In the genomic region with DNA sequence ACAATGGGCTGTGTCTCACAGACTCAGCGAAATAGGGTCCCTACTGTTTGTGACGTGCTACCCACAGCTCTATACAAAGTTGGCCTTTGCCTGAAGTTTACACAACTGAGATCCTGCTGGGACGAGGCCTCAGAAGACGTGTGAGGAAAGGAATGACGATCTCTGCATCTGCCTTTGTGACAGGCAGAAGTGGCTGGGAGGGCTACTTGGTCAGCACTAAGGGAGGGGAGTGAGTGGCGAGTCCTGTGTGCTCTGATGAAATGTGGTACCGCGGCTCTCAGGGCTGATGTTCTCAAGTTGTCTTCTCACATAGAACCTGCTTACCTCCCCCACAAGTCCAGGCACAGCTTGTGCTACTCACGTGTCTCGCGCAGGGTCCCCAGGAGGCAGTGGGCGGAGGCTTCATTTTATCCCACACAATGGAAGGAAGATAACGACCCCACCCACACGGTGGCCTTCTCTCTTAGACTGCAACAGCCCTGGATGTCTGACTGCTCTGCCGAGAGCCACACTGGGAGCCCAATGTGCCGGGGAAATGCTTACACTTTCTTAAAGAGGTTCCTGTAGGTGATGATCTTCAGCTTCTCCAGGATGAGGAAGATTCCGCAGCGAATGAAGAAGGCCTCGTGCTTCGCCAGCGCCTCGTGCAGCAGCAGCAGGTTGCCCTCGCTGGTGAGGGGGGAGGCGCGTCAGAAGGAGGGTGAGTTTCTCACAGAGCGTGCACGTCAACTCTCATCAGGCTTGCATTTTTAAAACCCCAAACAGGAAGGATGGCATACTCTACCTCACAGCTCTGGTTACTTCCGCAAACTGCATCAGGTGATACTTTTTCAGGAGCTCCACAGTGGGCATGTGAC, we compare ENCODE assay signal across 15 cellular contexts. TPM values are rescaled to one million over a fixed set of nuclear protein-coding genes. Genes with fewer than 3 reads are reported as not detected.
DNase-seq lines count a peak whose midpoint lies in the region; ATAC-seq, FAIRE-seq and TF ChIP-seq lines count a peak whose summit lies in the region.
"Had no signal": no experiment of that assay in that cellular context is flagged by ENCODE, and none has a peak within 500 bp of the region (broad histone marks: within the 10 kb centered on the region; RNA-seq: fewer than 3 reads in every experiment).

No MANE protein-coding gene starts in this region.

- no peaks in the 10 kb centered on the region for H3K27me3 Mint-ChIP-seq in activated naive CD4-positive, alpha-beta T cell treated with anti-CD3 and anti-CD28 coated beads, Interleukin-2, amount 10 ng/mL, durations not matched to agents 7 days and 5 days
- H3K27me3 Mint-ChIP-seq in astrocyte (ENCODE audit: low read depth, unreplicated experiment) (no peaks in the 10 kb centered on the region), glutamatergic neuron (ENCODE audit: unreplicated experiment) (peaks cover 2% of the 10 kb centered on the region)

- H3K4me1 ChIP-seq in astrocyte (ENCODE audit: insufficient read depth, low read length) (peaks cover 25% of the 10 kb centered on the region), spleen (peaks cover 0 to 50% (median 25%) of the 10 kb centered on the region in 6 donors)

- TF ChIP-seq POLR2A in spleen (IDR thresholded peaks at IDR 0.05): no peak

- H3K9ac ChIP-seq in astrocyte (ENCODE audit: low read length): peak overlapping the region; percentile 82

- intact Hi-C loops in left ventricle myocardium superior (cut with micrococcal nuclease): no loop called here
- intact Hi-C loops in spleen (cut with DNase I; ENCODE audit: low total_unique reads): no loop called here

- no peak overlapping the region for H2AFZ ChIP-seq in astrocyte (ENCODE audit: low read depth, low read length)

- H3K36me3 ChIP-seq in astrocyte (ENCODE audit: insufficient read depth, low read length) (peaks cover 31% of the 10 kb centered on the region), spleen (peaks cover 5 to 100% (median 83%) of the 10 kb centered on the region in 6 donors)

- CTCF ChIA-PET in activated naive CD4-positive, alpha-beta T cell treated with anti-CD3 and anti-CD28 coated beads, Interleukin-2, amount 10 ng/mL, durations not matched to agents 7 days and 5 days (lab: Charles Lee): interaction anchor here (0.5 to 0.7 kb wide), 2 partner anchors 15 to 149 kb away, joined by 3 to 5 read pairs; no protein-coding TSS in a partner anchor

- H4K20me1 ChIP-seq in astrocyte (ENCODE audit: insufficient read depth, low read length): no peaks in the 10 kb centered on the region

- TF ChIP-seq CTCF in astrocyte (IDR thresholded peaks at IDR 0.05; ENCODE audit: insufficient read depth, low read depth, low read length) (no peak), spleen (IDR thresholded peaks at IDR 0.05 in 8 of 11, conservative IDR thresholded peaks at IDR 0.05 in 3 of 11) (no peak), glutamatergic neuron (IDR thresholded peaks at IDR 0.05; ENCODE audit: partially characterized antibody, unreplicated experiment) (no peak)

- peak overlapping the region; percentile 85 for H3K27ac Mint-ChIP-seq in activated naive CD4-positive, alpha-beta T cell treated with anti-CD3 and anti-CD28 coated beads, Interleukin-2, amount 10 ng/mL, durations not matched to agents 7 days and 5 days
- H3K27ac Mint-ChIP-seq in astrocyte (ENCODE audit: unreplicated experiment) (peak overlapping the region; percentile 92), glutamatergic neuron (ENCODE audit: unreplicated experiment) (no peak overlapping the region)

- peak; percentile 56 for ATAC-seq in left ventricle myocardium superior
- no peak for ATAC-seq in HG02938 (IDR thresholded peaks at IDR 0.05; ENCODE audit: unreplicated experiment)

- 75 to 86% (median 84%) methylated on average over 24 to 28 of the region's 28 CpGs for WGBS in spleen, 5 donors

- no peak overlapping the region for H3K4me3 Mint-ChIP-seq in activated naive CD4-positive, alpha-beta T cell treated with anti-CD3 and anti-CD28 coated beads, Interleukin-2, amount 10 ng/mL, durations not matched to agents 7 days and 5 days
- peak overlapping the region; percentile 68 for H3K4me3 Mint-ChIP-seq in astrocyte (ENCODE audit: unreplicated experiment)
- no peak overlapping the region for H3K4me3 Mint-ChIP-seq in glutamatergic neuron (ENCODE audit: unreplicated experiment)

- no peaks in the 10 kb centered on the region for H3K79me2 ChIP-seq in astrocyte (ENCODE audit: insufficient read depth, low read length)

- H3K27ac ChIP-seq in astrocyte (ENCODE audit: low read depth, low read length): peak overlapping the region; percentile 93
- peak overlapping the region in 5 of 8 donors; percentile 4 to 51 (median 41) for H3K27ac ChIP-seq in spleen

- H3K4me1 Mint-ChIP-seq in activated naive CD4-positive, alpha-beta T cell treated with anti-CD3 and anti-CD28 coated beads, Interleukin-2, amount 10 ng/mL, durations not matched to agents 7 days and 5 days: peaks cover 76% of the 10 kb centered on the region
- H3K4me1 Mint-ChIP-seq in astrocyte (ENCODE audit: low read depth, unreplicated experiment) (peaks cover 35% of the 10 kb centered on the region), glutamatergic neuron (ENCODE audit: low read depth, unreplicated experiment) (peaks cover 2% of the 10 kb centered on the region)

- H3K9me3 ChIP-seq in astrocyte (ENCODE audit: insufficient read depth, low read depth, low read length) (no peaks in the 10 kb centered on the region), spleen (no peaks in the 10 kb centered on the region)

- H3K9me3 Mint-ChIP-seq in activated naive CD4-positive, alpha-beta T cell treated with anti-CD3 and anti-CD28 coated beads, Interleukin-2, amount 10 ng/mL, durations not matched to agents 7 days and 5 days: peaks cover 2% of the 10 kb centered on the region
- no peaks in the 10 kb centered on the region for H3K9me3 Mint-ChIP-seq in astrocyte (ENCODE audit: unreplicated experiment)
- H3K9me3 Mint-ChIP-seq in glutamatergic neuron (ENCODE audit: unreplicated experiment): no peaks in the 10 kb centered on the region

- H3K27me3 ChIP-seq in astrocyte (ENCODE audit: insufficient read depth, low read length) (no peaks in the 10 kb centered on the region), spleen (replicated peaks in 1 of 7) (no peaks in the 10 kb centered on the region)

- H3K36me3 Mint-ChIP-seq in activated naive CD4-positive, alpha-beta T cell treated with anti-CD3 and anti-CD28 coated beads, Interleukin-2, amount 10 ng/mL, durations not matched to agents 7 days and 5 days: peaks cover 68% of the 10 kb centered on the region
- peaks cover 23% of the 10 kb centered on the region for H3K36me3 Mint-ChIP-seq in astrocyte (ENCODE audit: low read depth, unreplicated experiment)
- H3K36me3 Mint-ChIP-seq in glutamatergic neuron (ENCODE audit: unreplicated experiment): no peaks in the 10 kb centered on the region

- no peak overlapping the region for H3K4me3 ChIP-seq in astrocyte (ENCODE audit: insufficient read depth, low read depth, low read length)
- no peak overlapping the region for H3K4me3 ChIP-seq in spleen
- H3K4me3 ChIP-seq: skin epidermis had no signal

- no peak for DNase-seq in activated naive CD4-positive, alpha-beta T cell treated with anti-CD3 and anti-CD28 coated beads, Interleukin-2, amount 10 ng/mL, durations not matched to agents 7 days and 5 days
- no peak for DNase-seq in activated naive CD4-positive, alpha-beta T cell (lab: John Stamatoyannopoulos, UW)
- peak; percentile 54 for DNase-seq in astrocyte (ENCODE audit: low read depth)
- no peak for DNase-seq in left ventricle myocardium superior
- no peak for DNase-seq in spleen
- DNase-seq in UCSD-AML1 (lab: John Stamatoyannopoulos, UW; ENCODE audit: unreplicated experiment): no peak
- DNase-seq in glutamatergic neuron: no peak
- DNase-seq: activated CD4-positive, alpha-beta T cell treated with anti-CD3 and anti-CD28 coated beads, Interleukin-2, amount 50 U/mL, for 1 hour; GDM1; NCI-H1105 treated with DMSO at 0.1 percent for 48 hours; NCI-H748 treated with DMSO at 0.1 percent for 48 hours had no signal

- H3K4me2 ChIP-seq in astrocyte (ENCODE audit: low read length): peak overlapping the region; percentile 79

- no peak for FAIRE-seq in astrocyte (lab: Jason Lieb, UNC)

RNA-seq across cellular contexts. Expression of a gene that starts 21.2 kb away (rescaled TPM):
- total RNA-seq in astrocyte: not detected in 2 replicates
- total RNA-seq in left ventricle myocardium superior: not detected
- total RNA-seq in spleen: not detected
- polyA plus RNA-seq in spleen: under 1 TPM in 1 of 3 donors, not detected in 2; 0.11 TPM
- not detected for total RNA-seq in glutamatergic neuron (ENCODE audit: unreplicated experiment)
- total RNA-seq: myocyte, SK-MEL-5 had no signal

RNA-seq across cellular contexts. Expression of a gene that starts 28.9 kb away (rescaled TPM):
- total RNA-seq in astrocyte: 29.6 and 31.5 TPM in 2 replicates
- 61.3 TPM for total RNA-seq in left ventricle myocardium superior
- total RNA-seq in spleen: 10 to 100 TPM; 38.4 to 71.0 (median 49.9) TPM
- 10 to 100 TPM; 34.3 to 45.6 (median 41.2) TPM for polyA plus RNA-seq in spleen
- 48.4 TPM for total RNA-seq in glutamatergic neuron (ENCODE audit: unreplicated experiment)

RNA-seq across cellular contexts. Expression of a gene that starts 29.8 kb away (rescaled TPM):
- 71.3 and 81.3 TPM in 2 replicates for total RNA-seq in astrocyte
- 160 TPM for total RNA-seq in left ventricle myocardium superior
- 10 to 100 TPM; 54.8 to 99.3 (median 70.1) TPM for total RNA-seq in spleen
- polyA plus RNA-seq in spleen: 10 to 100 TPM; 24.4 to 35.6 (median 34.7) TPM
- total RNA-seq in glutamatergic neuron (ENCODE audit: unreplicated experiment): 43.2 TPM

RNA-seq across cellular contexts. Expression of a gene that starts 57.0 kb away (rescaled TPM):
- total RNA-seq in astrocyte: 0.45 TPM in 1 of 2 replicates, not detected in the other
- total RNA-seq in left ventricle myocardium superior: 7.1 TPM
- total RNA-seq in spleen: 1 to 10 TPM; 1.6 to 6.4 (median 3.0) TPM
- polyA plus RNA-seq in spleen: 1 to 10 TPM; 1.8 to 4.2 (median 2.0) TPM
- total RNA-seq in glutamatergic neuron (ENCODE audit: unreplicated experiment): 0.74 TPM
- total RNA-seq: SK-MEL-5 had no signal
